8 cellular contexts compared by ENCODE assay signal in genomic region chr16:80526418-80527061, GRCh38. TPM values are rescaled to one million over a fixed set of nuclear protein-coding genes. Genes with fewer than 3 reads are reported as not detected.
A peak's percentile ranks its signal among the peaks of the same experiment; 100 is the strongest.
DNase-seq lines count a peak whose midpoint lies in the region; ATAC-seq lines count a peak whose summit lies in the region.

No MANE protein-coding gene starts in this region.

- DNase-seq in EL: peak; percentile 53
- DNase-seq in H4 (ENCODE audit: low spot score): peak; percentile 57
- peak; percentile 35 for DNase-seq in NCI-H2171 (lab: John Stamatoyannopoulos, UW)
- DNase-seq in activated CD4-positive, alpha-beta T cell treated with anti-CD3 and anti-CD28 coated beads for 4 hours: peak; percentile 52 to 66
- DNase-seq in ecto neural progenitor cell (ENCODE audit: low spot score): peak; percentile 56
- peak; percentile 49 for DNase-seq in midbrain (lab: John Stamatoyannopoulos, UW)
- DNase-seq in stimulated activated naive CD4-positive, alpha-beta T cell treated with Interleukin-2 at 50 U/mL for 16 hours (lab: John Stamatoyannopoulos, UW): peak; percentile 37

- no peak for ATAC-seq in HG02571 (IDR thresholded peaks at IDR 0.05; ENCODE audit: unreplicated experiment)

RNA-seq across cellular contexts. Expression of gene DYNLRB2, which starts 14.3 kb away (rescaled TPM):
- 0.97 TPM in 1 of 2 replicates, not detected in the other for total RNA-seq in H4 (2014; rRNA removed; shearing (Covaris generic))
